ENCODE assay signal across 12 cellular contexts in genomic region chr2:96580771-96581170, GRCh38. TPM values are rescaled to one million over a fixed set of nuclear protein-coding genes. Genes with fewer than 3 reads are reported as not detected.
DNase-seq lines count a peak whose midpoint lies in the region; ATAC-seq and TF ChIP-seq lines count a peak whose summit lies in the region.
"Had no signal": no experiment of that assay in that cellular context is flagged by ENCODE, and none has a peak within 500 bp of the region (broad histone marks: within the 10 kb centered on the region; RNA-seq: fewer than 3 reads in every experiment).

No MANE protein-coding gene starts in this region.

- ATAC-seq in Right ventricle myocardium inferior, result peak; percentile 72
- peak; percentile 46 for ATAC-seq in upper lobe of right lung
- ATAC-seq in HG02642 (IDR thresholded peaks at IDR 0.05; ENCODE audit: poor library complexity, unreplicated experiment), result no peak

- intact Hi-C loops in Right ventricle myocardium inferior (cut with DNase I) (no loop called here), upper lobe of right lung (cut with DNase I) (no loop called here)

- H3K4me1 ChIP-seq in right atrium auricular region (no peaks in the 10 kb centered on the region), upper lobe of right lung (no peaks in the 10 kb centered on the region)

- H3K36me3 ChIP-seq in right atrium auricular region (no peaks in the 10 kb centered on the region), upper lobe of right lung (no peaks in the 10 kb centered on the region)

- no peak overlapping the region for H3K27ac ChIP-seq in right atrium auricular region
- no peak overlapping the region for H3K27ac ChIP-seq in upper lobe of right lung
- H3K27ac ChIP-seq: BLaER1 treated with 17β-estradiol and CSF1 and Interleukin-3, amounts not matched to agents 10 nM and 100 nM; HL-60 had no signal

- H3K4me3 ChIP-seq in right atrium auricular region (no peak overlapping the region), epithelial cell of proximal tubule (ENCODE audit: low read depth, low read length) (no peak overlapping the region), upper lobe of right lung (no peak overlapping the region)
- H3K4me3 ChIP-seq: BLaER1 treated with 17β-estradiol and CSF1 and Interleukin-3, amounts not matched to agents 10 nM and 100 nM had no signal

- DNase-seq in Right ventricle myocardium inferior (ENCODE audit: missing footprints) (no peak), right atrium auricular region (ENCODE audit: low spot score) (no peak), NCI-H226 (peak; percentile 69), epithelial cell of proximal tubule (ENCODE audit: low read depth) (no peak), upper lobe of right lung (no peak), OCI-M2 (lab: John Stamatoyannopoulos, UW; ENCODE audit: unreplicated experiment) (no peak), cortex of kidney (lab: John Stamatoyannopoulos, UW) (no peak)
- DNase-seq: central memory CD4-positive, alpha-beta T cell; T-helper 9 cell had no signal

- TF ChIP-seq CTCF in right atrium auricular region (IDR thresholded peaks at IDR 0.05) (no peak), epithelial cell of proximal tubule (conservative IDR thresholded peaks at IDR 0.05; ENCODE audit: low read depth, low read length) (peak; percentile 40), upper lobe of right lung (IDR thresholded peaks at IDR 0.05) (peak; percentile 7)

- no peaks in the 10 kb centered on the region for H3K9me3 ChIP-seq in right atrium auricular region
- no peaks in the 10 kb centered on the region for H3K9me3 ChIP-seq in upper lobe of right lung
- H3K9me3 ChIP-seq: BLaER1 treated with 17β-estradiol and CSF1 and Interleukin-3, amounts not matched to agents 10 nM and 100 nM had no signal

- H3K27me3 ChIP-seq in right atrium auricular region (no peaks in the 10 kb centered on the region), upper lobe of right lung (no peaks in the 10 kb centered on the region)
- H3K27me3 ChIP-seq: BLaER1 treated with 17β-estradiol and CSF1 and Interleukin-3, amounts not matched to agents 10 nM and 100 nM had no signal

RNA-seq across cellular contexts. Expression of gene ARID5A, which starts 44.2 kb away (rescaled TPM):
- total RNA-seq in Right ventricle myocardium inferior, result 8.7 TPM
- 10 to 100 TPM; 17.1 to 52.6 TPM for total RNA-seq in right atrium auricular region
- total RNA-seq in epithelial cell of proximal tubule, result 19.9 and 20.8 TPM in 2 replicates
- 32.8 TPM for total RNA-seq in upper lobe of right lung

RNA-seq across cellular contexts. Expression of gene KANSL3, which starts 57.3 kb away (rescaled TPM):
- total RNA-seq in Right ventricle myocardium inferior (31.9 TPM), right atrium auricular region (10 to 100 TPM; 27.3 to 29.4 TPM), epithelial cell of proximal tubule (24.0 and 30.8 TPM in 2 replicates), upper lobe of right lung (50.1 TPM)

Comparison
In these comparisons a context has a peak if more than half of its experiments do, and no peak if none do; other contexts are left out.
1. CTCF ChIP-seq: peak in epithelial cell of proximal tubule (single experiment) and upper lobe of right lung (single experiment); none in right atrium auricular region (0 of 2).